Comparison of ENCODE assay signal across 10 cellular contexts in genomic region chr2:226489765-226490164, GRCh38.
A peak's percentile ranks its signal among the peaks of the same experiment; 100 is the strongest.
DNase-seq lines count a peak whose midpoint lies in the region; ATAC-seq, FAIRE-seq and TF ChIP-seq lines count a peak whose summit lies in the region.
"Had no signal": no experiment of that assay in that cellular context is flagged by ENCODE, and none has a peak within 500 bp of the region (broad histone marks: within the 10 kb centered on the region; RNA-seq: fewer than 3 reads in every experiment).

No MANE protein-coding gene starts in this region.

- H3K27ac Mint-ChIP-seq in stimulated activated memory B cell treated with anti-CD40 and anti-IgM and Interleukin-4, amounts not matched to agents 10 μg/mL and 1 μg/mL and 100 μg/mL, for 72 hours: no peak overlapping the region
- no peak overlapping the region for H3K27ac Mint-ChIP-seq in WTC11

- H4K20me1 ChIP-seq in HepG2 (ENCODE audit: insufficient read depth, low read length): no peaks in the 10 kb centered on the region

- no peak for TF ChIP-seq RAD21 in HepG2 (CRISPR knock-in tag; IDR thresholded peaks at IDR 0.05)

- 91% methylated on average over 7 of the region's 7 CpGs for WGBS in HepG2 (ENCODE audit: low lambda C conversion rate)

- TF ChIP-seq EP300 in HepG2 (IDR thresholded peaks at IDR 0.05; ENCODE audit: low read depth in 2 of 2, low read length in 2 of 2) (no peak), HepG2 (CRISPR knock-in tag; IDR thresholded peaks at IDR 0.05; ENCODE audit: borderline replicate concordance) (no peak)

- no peaks in the 10 kb centered on the region for H3K27me3 ChIP-seq in HepG2 (ENCODE audit: control insufficient read depth in 1 of 2, insufficient read depth in 2 of 2, low read length in 2 of 2)

- no peak overlapping the region for H2AFZ ChIP-seq in HepG2 (ENCODE audit: low read length)

- TF ChIP-seq CTCF in HepG2 (CRISPR knock-in tag; IDR thresholded peaks at IDR 0.05): no peak
- TF ChIP-seq CTCF in WTC11 (IDR thresholded peaks at IDR 0.05): no peak

- intact Hi-C loops in HepG2 (cut with micrococcal nuclease; ENCODE audit: unreplicated experiment): no loop called here

- H3K4me1 ChIP-seq in HepG2 (ENCODE audit: insufficient read depth, low read length): peaks cover 2% of the 10 kb centered on the region

- H3K27ac ChIP-seq in HepG2 (ENCODE audit: extremely low read length, insufficient read depth, low read length): no peak overlapping the region

- TF ChIP-seq POLR2A in HepG2 (IDR thresholded peaks at IDR 0.05; ENCODE audit: insufficient read depth in 1 of 2, low read depth in 2 of 2, low read length in 2 of 2): no peak

- ATAC-seq in activated T-cell treated with anti-CD3 and anti-CD28 coated beads, Interleukin-2, amount 50 U/mL, for 4 hours: peak; percentile 56 to 63
- ATAC-seq in HG02885 (IDR thresholded peaks at IDR 0.05; ENCODE audit: poor library complexity, unreplicated experiment) (peak; percentile 65), HepG2 (no peak), WTC11 (no peak)
- ATAC-seq in stimulated activated memory B cell treated with anti-CD40 and anti-IgM and Interleukin-4, amounts not matched to agents 10 μg/mL and 1 μg/mL and 100 μg/mL, for 72 hours: peak; percentile 61

- H3K4me3 Mint-ChIP-seq in activated T-cell treated with anti-CD3 and anti-CD28 coated beads, Interleukin-2, amount 50 U/mL, for 4 hours: no peak overlapping the region
- no peak overlapping the region for H3K4me3 Mint-ChIP-seq in stimulated activated memory B cell treated with anti-CD40 and anti-IgM and Interleukin-4, amounts not matched to agents 10 μg/mL and 1 μg/mL and 100 μg/mL, for 72 hours
- H3K4me3 Mint-ChIP-seq in WTC11: no peak overlapping the region

- no peak overlapping the region for H3K4me3 ChIP-seq in HepG2 (replicated peaks in 1 of 3; ENCODE audit: insufficient read depth in 1 of 3, low read depth in 2 of 3, low read length in 3 of 3)

- no peaks in the 10 kb centered on the region for H3K79me2 ChIP-seq in HepG2 (ENCODE audit: insufficient read depth, low read length)

- H3K36me3 ChIP-seq in HepG2 (replicated peaks in 1 of 2; ENCODE audit: control insufficient read depth in 1 of 2, insufficient read depth in 2 of 2, low read length in 2 of 2): no peaks in the 10 kb centered on the region

- H3K4me2 ChIP-seq in HepG2 (ENCODE audit: low read depth, low read length): no peak overlapping the region

- H3K4me1 Mint-ChIP-seq in activated T-cell treated with anti-CD3 and anti-CD28 coated beads, Interleukin-2, amount 50 U/mL, for 4 hours (ENCODE audit: low read depth): no peaks in the 10 kb centered on the region
- H3K4me1 Mint-ChIP-seq in stimulated activated memory B cell treated with anti-CD40 and anti-IgM and Interleukin-4, amounts not matched to agents 10 μg/mL and 1 μg/mL and 100 μg/mL, for 72 hours: no peaks in the 10 kb centered on the region
- peaks cover 15% of the 10 kb centered on the region for H3K4me1 Mint-ChIP-seq in WTC11

- CTCF ChIA-PET in HepG2 (lab: Yijun Ruan, JAX; ENCODE audit: low intra/inter-chr PET ratio, low total read pairs) (no interaction called here), WTC11 (lab: Charles Lee) (interaction anchor here (0.6 kb wide), 1 partner anchor 636 kb away, joined by 3 read pairs; no protein-coding TSS in a partner anchor)

- no peaks in the 10 kb centered on the region for H3K36me3 Mint-ChIP-seq in activated T-cell treated with anti-CD3 and anti-CD28 coated beads, Interleukin-2, amount 50 U/mL, for 4 hours (ENCODE audit: insufficient read depth)
- H3K36me3 Mint-ChIP-seq in stimulated activated memory B cell treated with anti-CD40 and anti-IgM and Interleukin-4, amounts not matched to agents 10 μg/mL and 1 μg/mL and 100 μg/mL, for 72 hours: no peaks in the 10 kb centered on the region
- H3K36me3 Mint-ChIP-seq in WTC11: no peaks in the 10 kb centered on the region

- H3K9ac ChIP-seq in HepG2 (ENCODE audit: insufficient read depth, low read depth, low read length): no peak overlapping the region

- DNase-seq in activated T-cell treated with anti-CD3 and anti-CD28 coated beads, Interleukin-2, amount 50 U/mL, for 4 hours: no peak
- no peak for DNase-seq in activated T-cell treated with anti-CD3 and anti-CD28 coated beads, Interleukin-2, amount 50 U/mL, for 1 hour
- peak; percentile 48 for DNase-seq in astrocyte of the hippocampus (ENCODE audit: low read depth, low spot score)
- no peak for DNase-seq in NCI-H2227 (lab: John Stamatoyannopoulos, UW; ENCODE audit: unreplicated experiment)
- DNase-seq in HepG2 (ENCODE audit: low spot score): no peak
- no peak for DNase-seq in WTC11 (ENCODE audit: low spot score)
- DNase-seq: NCI-H510A treated with DMSO at 0.1 percent for 48 hours, nucleus accumbens had no signal

- H3K27me3 Mint-ChIP-seq in activated T-cell treated with anti-CD3 and anti-CD28 coated beads, Interleukin-2, amount 50 U/mL, for 4 hours (ENCODE audit: low read depth): peaks cover 2% of the 10 kb centered on the region
- H3K27me3 Mint-ChIP-seq in stimulated activated memory B cell treated with anti-CD40 and anti-IgM and Interleukin-4, amounts not matched to agents 10 μg/mL and 1 μg/mL and 100 μg/mL, for 72 hours: peaks cover under 1% of the 10 kb centered on the region
- no peaks in the 10 kb centered on the region for H3K27me3 Mint-ChIP-seq in WTC11 (ENCODE audit: low read depth)

- POLR2A ChIA-PET in HepG2 (lab: Yijun Ruan, JAX) (no interaction called here), WTC11 (lab: Charles Lee) (no interaction called here)

- no TSS peak for BruUV-seq in HepG2 (replicated peaks; lab: Mats Ljungman, UMichigan)

- no peak for FAIRE-seq in HepG2 (lab: Jason Lieb, UNC)

- no peaks in the 10 kb centered on the region for H3K9me3 ChIP-seq in HepG2 (ENCODE audit: low read length)

- H3K9me3 Mint-ChIP-seq in activated T-cell treated with anti-CD3 and anti-CD28 coated beads, Interleukin-2, amount 50 U/mL, for 4 hours: no peaks in the 10 kb centered on the region
- H3K9me3 Mint-ChIP-seq in stimulated activated memory B cell treated with anti-CD40 and anti-IgM and Interleukin-4, amounts not matched to agents 10 μg/mL and 1 μg/mL and 100 μg/mL, for 72 hours: no peaks in the 10 kb centered on the region
- peaks cover 10% of the 10 kb centered on the region for H3K9me3 Mint-ChIP-seq in WTC11

- in situ Hi-C loops in HepG2 (cut with HindIII; ENCODE audit: extremely low pct_ligation_motif_present, low pct_unique_long_range_greater_than_20kb): no loop called here

TF ChIP-seq in HepG2, 621 proteins besides CTCF, POLR2A, EP300 and RAD21:
- TF ChIP-seq JUN (CRISPR knock-in tag; IDR thresholded peaks at IDR 0.05) (no peak), POGZ (CRISPR knock-in tag; IDR thresholded peaks at IDR 0.05) (no peak), ZNF644 (CRISPR knock-in tag; IDR thresholded peaks at IDR 0.05; ENCODE audit: low read depth) (no peak)

TF ChIP-seq in WTC11, 78 proteins besides CTCF, POLR2A, EP300 and RAD21:
- no peak for TF ChIP-seq STAT6 (CRISPR knock-in tag; conservative IDR thresholded peaks at IDR 0.05; ENCODE audit: low read depth)
- no peak for TF ChIP-seq ZMAT4 (CRISPR knock-in tag; IDR thresholded peaks at IDR 0.05)
TF ChIP-seq in WTC11: peak in this region for 0.

Comparison
In these comparisons a context has a peak if more than half of its experiments do, and no peak if none do; other contexts are left out.
1. ATAC-seq: peak in activated T-cell treated with anti-CD3 and anti-CD28 coated beads, Interleukin-2, amount 50 U/mL, for 4 hours (2 of 2), HG02885 (single experiment) and stimulated activated memory B cell treated with anti-CD40 and anti-IgM and Interleukin-4, amounts not matched to agents 10 μg/mL and 1 μg/mL and 100 μg/mL, for 72 hours (single experiment); none in HepG2 (single experiment) and WTC11 (single experiment).